In genomic region chr7:132169730-132170129, GRCh38 we compare ENCODE assay signal across 1 cellular context.
TF ChIP-seq lines count a peak whose summit lies in the region.

No MANE protein-coding gene starts in this region.

TF ChIP-seq in HCT116, 20 proteins besides CTCF, POLR2A, EP300 and RAD21 (continued from another document):
- TF ChIP-seq REST (IDR thresholded peaks at IDR 0.05; ENCODE audit: low read depth) (no peak), ZBTB33 (IDR thresholded peaks at IDR 0.05; ENCODE audit: extremely low read depth, insufficient replicate concordance, low read length) (no peak), EZH2 (IDR thresholded peaks at IDR 0.05) (no peak), MAX (IDR thresholded peaks at IDR 0.05) (no peak), ATF3 (IDR thresholded peaks at IDR 0.05) (no peak), ZFX (IDR thresholded peaks at IDR 0.05) (no peak), FOSL1 (IDR thresholded peaks at IDR 0.05; ENCODE audit: low read depth) (no peak)
